In the genomic region with DNA sequence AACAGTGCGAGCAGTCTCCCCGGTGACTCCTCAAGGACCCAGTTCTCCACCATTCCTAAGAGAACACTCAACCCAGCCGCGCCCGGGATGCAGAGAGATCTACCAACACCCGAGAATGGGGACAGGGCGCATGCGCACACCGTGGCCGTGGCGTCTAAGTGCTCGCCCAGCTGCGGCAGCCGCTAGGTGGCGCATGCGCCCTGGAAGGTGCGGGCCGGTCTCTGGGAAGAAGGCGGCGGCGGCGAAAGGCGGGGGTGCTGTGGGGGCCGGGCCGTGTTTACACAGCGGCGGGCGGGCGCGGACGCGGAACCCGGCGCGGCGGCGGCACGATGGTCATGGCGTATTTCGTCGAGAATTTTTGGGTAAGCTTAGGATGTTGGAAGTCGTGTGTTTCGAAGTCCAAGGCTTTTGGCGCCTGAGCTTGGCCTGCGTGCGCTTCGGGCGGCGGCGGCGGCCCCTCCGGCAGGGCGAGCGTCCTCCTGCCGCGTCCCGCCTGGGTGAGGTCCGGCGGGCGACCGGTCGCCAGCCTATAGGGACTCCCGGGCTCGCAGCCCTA, we compare ENCODE assay signal across 1 cellular context.
A peak's percentile ranks its signal among the peaks of the same experiment; 100 is the strongest.
TF ChIP-seq lines count a peak whose summit lies in the region.

FCHO2 (plus strand) TSS at position 274 of the 556 bp plus-strand sequence; CDS start at position 330, 56 bp downstream.

TF ChIP-seq in HepG2, 621 proteins besides CTCF, POLR2A, EP300 and RAD21 (continued from another document and continues in another):
- TF ChIP-seq THRA (CRISPR knock-in tag; IDR thresholded peaks at IDR 0.05; ENCODE audit: borderline replicate concordance) (peak; percentile 32; the same call in 1 of the 2 replicates), RFX3 (CRISPR knock-in tag; IDR thresholded peaks at IDR 0.05) (no peak), NRL (CRISPR knock-in tag; IDR thresholded peaks at IDR 0.05; ENCODE audit: borderline replicate concordance) (peak; percentile 45; the same call in 1 of the 2 replicates), ZNF33A (CRISPR knock-in tag; IDR thresholded peaks at IDR 0.05; ENCODE audit: borderline replicate concordance) (no peak), NFE2 (CRISPR knock-in tag; IDR thresholded peaks at IDR 0.05) (no peak), TRIM24 (CRISPR knock-in tag; IDR thresholded peaks at IDR 0.05) (no peak), NFIB (CRISPR knock-in tag; IDR thresholded peaks at IDR 0.05; ENCODE audit: borderline replicate concordance) (no peak), NKX3-1 (CRISPR knock-in tag; IDR thresholded peaks at IDR 0.05) (no peak), ZNF616 (CRISPR knock-in tag; IDR thresholded peaks at IDR 0.05; ENCODE audit: low read depth) (no peak), NR1H2 (CRISPR knock-in tag; IDR thresholded peaks at IDR 0.05; ENCODE audit: borderline replicate concordance, low read depth) (no peak), ZNF749 (CRISPR knock-in tag; IDR thresholded peaks at IDR 0.05; ENCODE audit: borderline replicate concordance) (peak; percentile 59; the same call in 1 of the 2 replicates), ZNF670 (CRISPR knock-in tag; IDR thresholded peaks at IDR 0.05; ENCODE audit: borderline replicate concordance) (no peak), ZNF644 (CRISPR knock-in tag; IDR thresholded peaks at IDR 0.05; ENCODE audit: low read depth) (no peak), KLF13 (CRISPR knock-in tag; IDR thresholded peaks at IDR 0.05) (no peak), POLR2AphosphoS2 (IDR thresholded peaks at IDR 0.05; ENCODE audit: low read depth, low read length) (no peak), CHD4 (IDR thresholded peaks at IDR 0.05; ENCODE audit: borderline replicate concordance, low read length) (no peak), SMARCE1 (IDR thresholded peaks at IDR 0.05; ENCODE audit: borderline replicate concordance) (no peak), ZSCAN22 (CRISPR knock-in tag; IDR thresholded peaks at IDR 0.05) (no peak), RARG (CRISPR knock-in tag; IDR thresholded peaks at IDR 0.05; ENCODE audit: low read depth) (no peak), CREM (IDR thresholded peaks at IDR 0.05) (no peak), CREM (CRISPR knock-in tag; IDR thresholded peaks at IDR 0.05) (no peak), TSC22D2 (CRISPR knock-in tag; IDR thresholded peaks at IDR 0.05; ENCODE audit: borderline replicate concordance) (0 out of 2 replicates have a peak, but pooled peaks have one; percentile 60), ZNF546 (CRISPR knock-in tag; conservative IDR thresholded peaks at IDR 0.05) (peak; percentile 90; the same call in 1 of the 2 replicates), ZMAT5 (CRISPR knock-in tag; IDR thresholded peaks at IDR 0.05; ENCODE audit: borderline replicate concordance, low read depth) (no peak), ZNF580 (CRISPR knock-in tag; IDR thresholded peaks at IDR 0.05; ENCODE audit: borderline replicate concordance, low read depth) (peak; percentile 19; the same call in 1 of the 2 replicates), ZNF614 (CRISPR knock-in tag; IDR thresholded peaks at IDR 0.05; ENCODE audit: borderline replicate concordance) (peak; percentile 64; the same call in 1 of the 2 replicates), CAMTA2 (CRISPR knock-in tag; IDR thresholded peaks at IDR 0.05; ENCODE audit: borderline replicate concordance) (no peak), ZNF335 (CRISPR knock-in tag; IDR thresholded peaks at IDR 0.05) (no peak), ZBTB7B (CRISPR knock-in tag; IDR thresholded peaks at IDR 0.05) (no peak), ZNF253 (CRISPR knock-in tag; IDR thresholded peaks at IDR 0.05; ENCODE audit: borderline replicate concordance) (0 out of 2 replicates have a peak, but pooled peaks have one; percentile 63), ZNF619 (CRISPR knock-in tag; IDR thresholded peaks at IDR 0.05) (no peak)
- TF ChIP-seq, protein P1, sequence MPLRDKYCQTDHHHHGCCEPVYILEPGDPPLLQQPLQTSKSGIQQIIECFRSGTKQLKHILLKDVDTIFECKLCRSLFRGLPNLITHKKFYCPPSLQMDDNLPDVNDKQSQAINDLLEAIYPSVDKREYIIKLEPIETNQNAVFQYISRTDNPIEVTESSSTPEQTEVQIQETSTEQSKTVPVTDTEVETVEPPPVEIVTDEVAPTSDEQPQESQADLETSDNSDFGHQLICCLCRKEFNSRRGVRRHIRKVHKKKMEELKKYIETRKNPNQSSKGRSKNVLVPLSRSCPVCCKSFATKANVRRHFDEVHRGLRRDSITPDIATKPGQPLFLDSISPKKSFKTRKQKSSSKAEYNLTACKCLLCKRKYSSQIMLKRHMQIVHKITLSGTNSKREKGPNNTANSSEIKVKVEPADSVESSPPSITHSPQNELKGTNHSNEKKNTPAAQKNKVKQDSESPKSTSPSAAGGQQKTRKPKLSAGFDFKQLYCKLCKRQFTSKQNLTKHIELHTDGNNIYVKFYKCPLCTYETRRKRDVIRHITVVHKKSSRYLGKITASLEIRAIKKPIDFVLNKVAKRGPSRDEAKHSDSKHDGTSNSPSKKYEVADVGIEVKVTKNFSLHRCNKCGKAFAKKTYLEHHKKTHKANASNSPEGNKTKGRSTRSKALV (CRISPR knock-in tag; IDR thresholded peaks at IDR 0.05): peak; percentile 54; the same call in 1 of the 2 replicates
- TF ChIP-seq, protein P2, sequence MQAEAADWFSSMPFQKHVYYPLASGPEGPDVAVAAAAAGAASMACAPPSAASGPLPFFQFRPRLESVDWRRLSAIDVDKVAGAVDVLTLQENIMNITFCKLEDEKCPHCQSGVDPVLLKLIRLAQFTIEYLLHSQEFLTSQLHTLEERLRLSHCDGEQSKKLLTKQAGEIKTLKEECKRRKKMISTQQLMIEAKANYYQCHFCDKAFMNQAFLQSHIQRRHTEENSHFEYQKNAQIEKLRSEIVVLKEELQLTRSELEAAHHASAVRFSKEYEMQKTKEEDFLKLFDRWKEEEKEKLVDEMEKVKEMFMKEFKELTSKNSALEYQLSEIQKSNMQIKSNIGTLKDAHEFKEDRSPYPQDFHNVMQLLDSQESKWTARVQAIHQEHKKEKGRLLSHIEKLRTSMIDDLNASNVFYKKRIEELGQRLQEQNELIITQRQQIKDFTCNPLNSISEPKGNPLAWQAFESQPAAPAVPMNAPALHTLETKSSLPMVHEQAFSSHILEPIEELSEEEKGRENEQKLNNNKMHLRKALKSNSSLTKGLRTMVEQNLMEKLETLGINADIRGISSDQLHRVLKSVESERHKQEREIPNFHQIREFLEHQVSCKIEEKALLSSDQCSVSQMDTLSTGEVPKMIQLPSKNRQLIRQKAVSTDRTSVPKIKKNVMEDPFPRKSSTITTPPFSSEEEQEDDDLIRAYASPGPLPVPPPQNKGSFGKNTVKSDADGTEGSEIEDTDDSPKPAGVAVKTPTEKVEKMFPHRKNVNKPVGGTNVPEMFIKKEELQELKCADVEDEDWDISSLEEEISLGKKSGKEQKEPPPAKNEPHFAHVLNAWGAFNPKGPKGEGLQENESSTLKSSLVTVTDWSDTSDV (CRISPR knock-in tag; IDR thresholded peaks at IDR 0.05): no peak; the same call in 1 of the 2 replicates
- TF ChIP-seq, protein P3, sequence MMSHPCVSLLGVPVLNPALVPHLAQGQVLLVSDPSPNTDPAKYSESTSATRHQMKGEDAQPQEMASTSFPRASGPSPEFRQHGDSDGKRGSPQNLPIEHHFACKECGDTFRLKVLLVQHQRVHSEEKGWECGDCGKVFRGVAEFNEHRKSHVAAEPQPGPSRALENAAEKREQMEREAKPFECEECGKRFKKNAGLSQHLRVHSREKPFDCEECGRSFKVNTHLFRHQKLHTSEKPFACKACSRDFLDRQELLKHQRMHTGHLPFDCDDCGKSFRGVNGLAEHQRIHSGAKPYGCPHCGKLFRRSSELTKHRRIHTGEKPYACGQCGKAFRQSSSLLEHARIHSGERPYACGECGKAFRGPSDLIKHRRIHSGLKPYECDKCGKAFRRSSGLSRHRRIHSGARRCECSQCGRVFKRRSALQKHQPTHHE (CRISPR knock-in tag; IDR thresholded peaks at IDR 0.05; ENCODE audit: borderline replicate concordance): no peak; the same call in 1 of the 2 replicates
- TF ChIP-seq, protein P4, sequence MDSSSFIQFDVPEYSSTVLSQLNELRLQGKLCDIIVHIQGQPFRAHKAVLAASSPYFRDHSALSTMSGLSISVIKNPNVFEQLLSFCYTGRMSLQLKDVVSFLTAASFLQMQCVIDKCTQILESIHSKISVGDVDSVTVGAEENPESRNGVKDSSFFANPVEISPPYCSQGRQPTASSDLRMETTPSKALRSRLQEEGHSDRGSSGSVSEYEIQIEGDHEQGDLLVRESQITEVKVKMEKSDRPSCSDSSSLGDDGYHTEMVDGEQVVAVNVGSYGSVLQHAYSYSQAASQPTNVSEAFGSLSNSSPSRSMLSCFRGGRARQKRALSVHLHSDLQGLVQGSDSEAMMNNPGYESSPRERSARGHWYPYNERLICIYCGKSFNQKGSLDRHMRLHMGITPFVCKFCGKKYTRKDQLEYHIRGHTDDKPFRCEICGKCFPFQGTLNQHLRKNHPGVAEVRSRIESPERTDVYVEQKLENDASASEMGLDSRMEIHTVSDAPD (CRISPR knock-in tag; IDR thresholded peaks at IDR 0.05): 0 out of 2 replicates have a peak, but pooled peaks have one; percentile 57
- TF ChIP-seq, protein P5, sequence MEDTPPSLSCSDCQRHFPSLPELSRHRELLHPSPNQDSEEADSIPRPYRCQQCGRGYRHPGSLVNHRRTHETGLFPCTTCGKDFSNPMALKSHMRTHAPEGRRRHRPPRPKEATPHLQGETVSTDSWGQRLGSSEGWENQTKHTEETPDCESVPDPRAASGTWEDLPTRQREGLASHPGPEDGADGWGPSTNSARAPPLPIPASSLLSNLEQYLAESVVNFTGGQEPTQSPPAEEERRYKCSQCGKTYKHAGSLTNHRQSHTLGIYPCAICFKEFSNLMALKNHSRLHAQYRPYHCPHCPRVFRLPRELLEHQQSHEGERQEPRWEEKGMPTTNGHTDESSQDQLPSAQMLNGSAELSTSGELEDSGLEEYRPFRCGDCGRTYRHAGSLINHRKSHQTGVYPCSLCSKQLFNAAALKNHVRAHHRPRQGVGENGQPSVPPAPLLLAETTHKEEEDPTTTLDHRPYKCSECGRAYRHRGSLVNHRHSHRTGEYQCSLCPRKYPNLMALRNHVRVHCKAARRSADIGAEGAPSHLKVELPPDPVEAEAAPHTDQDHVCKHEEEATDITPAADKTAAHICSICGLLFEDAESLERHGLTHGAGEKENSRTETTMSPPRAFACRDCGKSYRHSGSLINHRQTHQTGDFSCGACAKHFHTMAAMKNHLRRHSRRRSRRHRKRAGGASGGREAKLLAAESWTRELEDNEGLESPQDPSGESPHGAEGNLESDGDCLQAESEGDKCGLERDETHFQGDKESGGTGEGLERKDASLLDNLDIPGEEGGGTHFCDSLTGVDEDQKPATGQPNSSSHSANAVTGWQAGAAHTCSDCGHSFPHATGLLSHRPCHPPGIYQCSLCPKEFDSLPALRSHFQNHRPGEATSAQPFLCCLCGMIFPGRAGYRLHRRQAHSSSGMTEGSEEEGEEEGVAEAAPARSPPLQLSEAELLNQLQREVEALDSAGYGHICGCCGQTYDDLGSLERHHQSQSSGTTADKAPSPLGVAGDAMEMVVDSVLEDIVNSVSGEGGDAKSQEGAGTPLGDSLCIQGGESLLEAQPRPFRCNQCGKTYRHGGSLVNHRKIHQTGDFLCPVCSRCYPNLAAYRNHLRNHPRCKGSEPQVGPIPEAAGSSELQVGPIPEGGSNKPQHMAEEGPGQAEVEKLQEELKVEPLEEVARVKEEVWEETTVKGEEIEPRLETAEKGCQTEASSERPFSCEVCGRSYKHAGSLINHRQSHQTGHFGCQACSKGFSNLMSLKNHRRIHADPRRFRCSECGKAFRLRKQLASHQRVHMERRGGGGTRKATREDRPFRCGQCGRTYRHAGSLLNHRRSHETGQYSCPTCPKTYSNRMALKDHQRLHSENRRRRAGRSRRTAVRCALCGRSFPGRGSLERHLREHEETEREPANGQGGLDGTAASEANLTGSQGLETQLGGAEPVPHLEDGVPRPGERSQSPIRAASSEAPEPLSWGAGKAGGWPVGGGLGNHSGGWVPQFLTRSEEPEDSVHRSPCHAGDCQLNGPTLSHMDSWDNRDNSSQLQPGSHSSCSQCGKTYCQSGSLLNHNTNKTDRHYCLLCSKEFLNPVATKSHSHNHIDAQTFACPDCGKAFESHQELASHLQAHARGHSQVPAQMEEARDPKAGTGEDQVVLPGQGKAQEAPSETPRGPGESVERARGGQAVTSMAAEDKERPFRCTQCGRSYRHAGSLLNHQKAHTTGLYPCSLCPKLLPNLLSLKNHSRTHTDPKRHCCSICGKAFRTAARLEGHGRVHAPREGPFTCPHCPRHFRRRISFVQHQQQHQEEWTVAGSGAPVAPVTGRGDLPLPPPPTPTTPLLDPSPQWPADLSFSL (CRISPR knock-in tag; IDR thresholded peaks at IDR 0.05): no peak
